Comparison of ENCODE assay signal across 1 cellular context in the genomic region with DNA sequence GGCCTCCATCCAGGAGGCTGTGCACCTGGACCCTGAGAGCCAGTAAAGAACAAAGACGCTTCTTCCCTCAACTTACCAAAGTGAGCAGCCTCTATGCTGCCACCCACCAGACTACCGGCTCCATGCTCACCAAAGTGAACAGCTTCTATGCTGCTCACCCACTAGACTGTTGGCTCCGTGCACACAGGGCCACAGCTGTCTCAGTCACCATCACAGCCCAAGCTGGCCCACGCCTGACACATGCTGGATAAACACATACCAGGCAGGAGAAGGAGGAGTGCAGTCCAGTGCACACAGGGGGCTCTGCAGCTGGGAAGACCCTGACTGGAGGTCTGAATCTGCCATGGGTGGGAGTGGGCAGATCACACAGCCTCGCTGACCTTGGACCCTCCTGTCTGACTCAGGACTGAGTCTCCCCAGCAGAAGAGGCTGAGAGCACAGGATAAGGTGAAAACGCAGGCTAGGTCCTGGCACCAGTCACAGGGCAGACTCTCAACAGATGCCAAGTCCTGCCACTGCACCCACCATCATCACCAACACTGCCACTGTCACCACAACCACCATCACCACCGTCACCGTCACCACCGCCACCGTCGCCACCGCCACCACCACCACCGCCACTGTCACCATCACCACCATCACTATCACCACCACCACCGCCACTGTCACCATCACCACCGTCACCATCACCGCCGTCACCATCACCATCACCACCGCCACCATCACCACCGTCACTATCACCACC.
TF ChIP-seq lines count a peak whose summit lies in the region.

No MANE protein-coding gene starts in this region.

TF ChIP-seq in IMR-90, 13 proteins besides CTCF, POLR2A, EP300 and RAD21 (continued from another document):
- no peak for TF ChIP-seq ELK1 (IDR thresholded peaks at IDR 0.05; ENCODE audit: borderline replicate concordance, low read depth, low read length)
- no peak for TF ChIP-seq MXI1 (IDR thresholded peaks at IDR 0.05; ENCODE audit: borderline replicate concordance, low read depth, low read length)
- TF ChIP-seq FOS (IDR thresholded peaks at IDR 0.05; ENCODE audit: low read depth, low read length), result no peak
- no peak for TF ChIP-seq NFE2L2 (IDR thresholded peaks at IDR 0.05; ENCODE audit: low read depth, low read length)
- no peak for TF ChIP-seq SMC3 (IDR thresholded peaks at IDR 0.05; ENCODE audit: low read depth, low read length)
- TF ChIP-seq CEBPB (IDR thresholded peaks at IDR 0.05; ENCODE audit: low read depth, low read length), result no peak
- TF ChIP-seq MAFK (IDR thresholded peaks at IDR 0.05; ENCODE audit: low read depth, low read length), result no peak
- no peak for TF ChIP-seq USF2 (IDR thresholded peaks at IDR 0.05; ENCODE audit: low read depth, low read length)
- no peak for TF ChIP-seq RCOR1 (IDR thresholded peaks at IDR 0.05; ENCODE audit: insufficient replicate concordance, low read length)
- no peak for TF ChIP-seq RFX5 (IDR thresholded peaks at IDR 0.05; ENCODE audit: low read depth, low read length)
